ENCODE assay signal across 20 cellular contexts in the genomic region with DNA sequence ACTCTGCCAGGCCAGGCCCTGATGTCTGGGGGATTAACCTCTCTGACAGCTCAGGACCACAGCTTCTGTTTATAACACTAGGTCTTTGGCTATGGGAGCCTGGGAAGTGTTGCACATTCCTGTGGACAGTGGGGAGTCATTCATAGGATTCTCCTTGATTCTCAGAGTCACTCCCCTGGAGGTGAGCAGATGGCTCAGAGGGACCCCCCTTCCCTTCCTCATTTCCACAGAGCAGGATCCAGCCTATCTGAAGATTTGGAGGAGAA.
DNase-seq lines count a peak whose midpoint lies in the region; ATAC-seq and TF ChIP-seq lines count a peak whose summit lies in the region.
"Had no signal": no experiment of that assay in that cellular context is flagged by ENCODE, and none has a peak within 500 bp of the region (broad histone marks: within the 10 kb centered on the region; RNA-seq: fewer than 3 reads in every experiment).

No MANE protein-coding gene starts in this region.

- ATAC-seq in foreskin keratinocyte: no peak
- no peak for ATAC-seq in activated naive CD4-positive, alpha-beta T cell treated with anti-CD3 and anti-CD28 coated beads, Interleukin-2, amount 50 U/mL, for 72 hours
- ATAC-seq: activated CD4-positive, alpha-beta T cell treated with anti-CD3 and anti-CD28 coated beads for 36 hours; pancreas; Right ventricle myocardium inferior; sciatic nerve; T-cell had no signal

- H3K36me3 ChIP-seq in SK-N-MC (ENCODE audit: insufficient read depth, low read length): no peaks in the 10 kb centered on the region
- H3K36me3 ChIP-seq: pancreas had no signal

- H3K27ac ChIP-seq in SK-N-MC (no peak overlapping the region), foreskin keratinocyte (peak overlapping the region; percentile 99)
- H3K27ac ChIP-seq: pancreas had no signal

- no peak overlapping the region for H3K27ac Mint-ChIP-seq in activated naive CD4-positive, alpha-beta T cell treated with anti-CD3 and anti-CD28 coated beads, Interleukin-2, amount 50 U/mL, for 72 hours
- H3K27ac Mint-ChIP-seq: activated CD4-positive, alpha-beta T cell treated with anti-CD3 and anti-CD28 coated beads for 36 hours; activated naive CD4-positive, alpha-beta T cell treated with anti-CD3 and anti-CD28 coated beads for 36 hours; CD4-positive, alpha-beta memory T cell; T-cell had no signal

- DNase-seq in ELR (ENCODE audit: low read depth) (peak; percentile 37), SK-N-MC (ENCODE audit: low read depth, low spot score) (no peak), foreskin keratinocyte (peak in 1 of 2 donors; percentile 34), renal cortical epithelial cell (ENCODE audit: low read depth) (peak; percentile 49), cerebellar cortex (ENCODE audit: low spot score) (no peak), DMS114 treated with DMSO at 0.1 percent for 48 hours (lab: John Stamatoyannopoulos, UW; ENCODE audit: unreplicated experiment) (no peak)
- DNase-seq in activated naive CD4-positive, alpha-beta T cell treated with anti-CD3 and anti-CD28 coated beads, Interleukin-2, amount 50 U/mL, for 72 hours (ENCODE audit: low spot score in 2 of 2): no peak
- DNase-seq: activated CD4-positive, alpha-beta T cell treated with anti-CD3 and anti-CD28 coated beads for 36 hours; activated naive CD4-positive, alpha-beta T cell treated with anti-CD3 and anti-CD28 coated beads for 36 hours; activated T-cell treated with anti-CD3 and anti-CD28 coated beads, Interleukin-2, amount 50 U/mL, for 48 hours; CD4-positive, alpha-beta memory T cell; DMS153; H9; NCI-H1694; pancreas; T-cell had no signal

- H3K4me3 ChIP-seq in SK-N-MC: 0 out of 2 replicates have a peak overlapping the region, but pooled peaks have one; percentile 64
- H3K4me3 ChIP-seq: K562, pancreas had no signal

- no peaks in the 10 kb centered on the region for H3K9me3 ChIP-seq in SK-N-MC (ENCODE audit: low read depth, low read length)
- H3K9me3 ChIP-seq: pancreas had no signal

- H3K36me3 Mint-ChIP-seq in activated naive CD4-positive, alpha-beta T cell treated with anti-CD3 and anti-CD28 coated beads, Interleukin-2, amount 50 U/mL, for 72 hours: no peaks in the 10 kb centered on the region
- H3K36me3 Mint-ChIP-seq: CD4-positive, alpha-beta memory T cell; T-cell had no signal

- H3K9ac ChIP-seq in SK-N-MC (ENCODE audit: insufficient read length): no peak overlapping the region

- H3K4me1 ChIP-seq in foreskin keratinocyte: peaks cover 33% of the 10 kb centered on the region
- H3K4me1 ChIP-seq: pancreas had no signal

- H3K9me3 Mint-ChIP-seq in activated naive CD4-positive, alpha-beta T cell treated with anti-CD3 and anti-CD28 coated beads, Interleukin-2, amount 50 U/mL, for 72 hours: no peaks in the 10 kb centered on the region
- H3K9me3 Mint-ChIP-seq: activated naive CD4-positive, alpha-beta T cell treated with anti-CD3 and anti-CD28 coated beads for 36 hours; central memory CD8-positive, alpha-beta T cell; H9; T-cell had no signal

- H3K27me3 ChIP-seq in foreskin keratinocyte: no peaks in the 10 kb centered on the region
- H3K27me3 ChIP-seq: pancreas had no signal

- no peak for TF ChIP-seq CTCF in foreskin keratinocyte (conservative IDR thresholded peaks at IDR 0.05)

Comparison
In these comparisons a context has a peak if more than half of its experiments do, and no peak if none do; other contexts are left out.
1. DNase-seq: peak in ELR (single experiment) and renal cortical epithelial cell (single experiment); none in SK-N-MC (single experiment), activated naive CD4-positive, alpha-beta T cell treated with anti-CD3 and anti-CD28 coated beads, Interleukin-2, amount 50 U/mL, for 72 hours (0 of 2), cerebellar cortex (single experiment) and DMS114 treated with DMSO at 0.1 percent for 48 hours (single experiment).